11 cellular contexts compared by ENCODE assay signal in genomic region chr6:166488701-166489100, GRCh38.
DNase-seq lines count a peak whose midpoint lies in the region; ATAC-seq and TF ChIP-seq lines count a peak whose summit lies in the region.
"Had no signal": no experiment of that assay in that cellular context is flagged by ENCODE, and none has a peak within 500 bp of the region (broad histone marks: within the 10 kb centered on the region; RNA-seq: fewer than 3 reads in every experiment).

No MANE protein-coding gene starts in this region.

- peak; percentile 27 for ATAC-seq in Right ventricle myocardium inferior
- no peak for ATAC-seq in natural killer cell treated with Interleukin-12 subunit alpha and Interleukin-12 subunit beta and Interleukin-15 and Interleukin-18, amount 100 ng/mL, for 72 hours
- no peak for ATAC-seq in upper lobe of right lung
- ATAC-seq: body of pancreas had no signal

- TF ChIP-seq CTCF in dorsolateral prefrontal cortex (IDR thresholded peaks at IDR 0.05 in 54 of 56, conservative IDR thresholded peaks at IDR 0.05 in 2 of 56; ENCODE audit: low read depth in 1 of 56, partially characterized antibody in 56 of 56) (no peak), upper lobe of right lung (IDR thresholded peaks at IDR 0.05) (no peak), BE2C (IDR thresholded peaks at IDR 0.05; ENCODE audit: low read depth, low read length) (no peak)

- H3K36me3 ChIP-seq in upper lobe of right lung (peaks cover 55% of the 10 kb centered on the region), SJCRH30 (no peaks in the 10 kb centered on the region), BE2C (peaks cover 3% of the 10 kb centered on the region)

- peaks cover 10% of the 10 kb centered on the region for H3K36me3 Mint-ChIP-seq in natural killer cell treated with Interleukin-12 subunit alpha and Interleukin-12 subunit beta and Interleukin-15 and Interleukin-18, amount 100 ng/mL, for 72 hours

- no peaks in the 10 kb centered on the region for H3K9me3 Mint-ChIP-seq in natural killer cell treated with Interleukin-12 subunit alpha and Interleukin-12 subunit beta and Interleukin-15 and Interleukin-18, amount 100 ng/mL, for 72 hours

- no peaks in the 10 kb centered on the region for H3K9me3 ChIP-seq in upper lobe of right lung
- no peaks in the 10 kb centered on the region for H3K9me3 ChIP-seq in SJCRH30 (replicated peaks)
- no peaks in the 10 kb centered on the region for H3K9me3 ChIP-seq in BE2C
- H3K9me3 ChIP-seq: body of pancreas had no signal

- H3K27ac ChIP-seq in dorsolateral prefrontal cortex: peak overlapping the region in 51 of 59 donors; percentile 1 to 83 (median 68)
- H3K27ac ChIP-seq in upper lobe of right lung: peak overlapping the region; percentile 4
- H3K27ac ChIP-seq in SJCRH30: no peak overlapping the region

- no peaks in the 10 kb centered on the region for H3K27me3 Mint-ChIP-seq in natural killer cell treated with Interleukin-12 subunit alpha and Interleukin-12 subunit beta and Interleukin-15 and Interleukin-18, amount 100 ng/mL, for 72 hours

- DNase-seq in Right ventricle myocardium inferior (ENCODE audit: missing footprints) (peak; percentile 17), cardiac septum (ENCODE audit: low spot score) (no peak), dorsolateral prefrontal cortex (peak in 5 of 10 donors; percentile 30 to 43 (median 36)), upper lobe of right lung (no peak), SJCRH30 (no peak), GOT3 (lab: John Stamatoyannopoulos, UW) (no peak), BE2C (no peak)
- DNase-seq in natural killer cell treated with Interleukin-12 subunit alpha and Interleukin-12 subunit beta and Interleukin-15 and Interleukin-18, amount 100 ng/mL, for 72 hours (ENCODE audit: low spot score): no peak
- DNase-seq: kidney glomerular epithelial cell, NCI-H524 had no signal

- H3K27ac Mint-ChIP-seq in natural killer cell treated with Interleukin-12 subunit alpha and Interleukin-12 subunit beta and Interleukin-15 and Interleukin-18, amount 100 ng/mL, for 72 hours: peak overlapping the region; percentile 77 to 85

- H3K4me1 ChIP-seq in upper lobe of right lung (peaks cover 19% of the 10 kb centered on the region), SJCRH30 (peaks cover 39% of the 10 kb centered on the region), BE2C (peaks cover 27% of the 10 kb centered on the region)
- H3K4me1 ChIP-seq: body of pancreas had no signal

- H3K4me1 Mint-ChIP-seq in natural killer cell treated with Interleukin-12 subunit alpha and Interleukin-12 subunit beta and Interleukin-15 and Interleukin-18, amount 100 ng/mL, for 72 hours (ENCODE audit: low read depth in 2 of 2): peaks cover 14 to 18% of the 10 kb centered on the region in 2 donors

- H3K27me3 ChIP-seq in dorsolateral prefrontal cortex (no peaks in the 10 kb centered on the region), upper lobe of right lung (no peaks in the 10 kb centered on the region), SJCRH30 (no peaks in the 10 kb centered on the region; the same call in 1 of the 2 replicates), BE2C (no peaks in the 10 kb centered on the region)
- H3K27me3 ChIP-seq: body of pancreas had no signal

- peak overlapping the region; percentile 70 for H3K4me3 Mint-ChIP-seq in natural killer cell treated with Interleukin-12 subunit alpha and Interleukin-12 subunit beta and Interleukin-15 and Interleukin-18, amount 100 ng/mL, for 72 hours

- no peak overlapping the region for H3K4me3 ChIP-seq in dorsolateral prefrontal cortex
- no peak overlapping the region for H3K4me3 ChIP-seq in upper lobe of right lung
- H3K4me3 ChIP-seq in SJCRH30: no peak overlapping the region
- H3K4me3 ChIP-seq in BE2C (ENCODE audit: low read depth, low read length): no peak overlapping the region
- H3K4me3 ChIP-seq: body of pancreas had no signal

- intact Hi-C loops in Right ventricle myocardium inferior (cut with DNase I): loop anchor here (5.0 kb wide), 1 partner anchor 139 kb away; the partner anchor contains the start of gene RPS6KA2
- intact Hi-C loops in cardiac septum (cut with DNase I): no loop called here
- intact Hi-C loops in dorsolateral prefrontal cortex (cut with DNase I): no loop called here
- intact Hi-C loops in upper lobe of right lung (cut with DNase I): no loop called here
